In the genomic region with DNA sequence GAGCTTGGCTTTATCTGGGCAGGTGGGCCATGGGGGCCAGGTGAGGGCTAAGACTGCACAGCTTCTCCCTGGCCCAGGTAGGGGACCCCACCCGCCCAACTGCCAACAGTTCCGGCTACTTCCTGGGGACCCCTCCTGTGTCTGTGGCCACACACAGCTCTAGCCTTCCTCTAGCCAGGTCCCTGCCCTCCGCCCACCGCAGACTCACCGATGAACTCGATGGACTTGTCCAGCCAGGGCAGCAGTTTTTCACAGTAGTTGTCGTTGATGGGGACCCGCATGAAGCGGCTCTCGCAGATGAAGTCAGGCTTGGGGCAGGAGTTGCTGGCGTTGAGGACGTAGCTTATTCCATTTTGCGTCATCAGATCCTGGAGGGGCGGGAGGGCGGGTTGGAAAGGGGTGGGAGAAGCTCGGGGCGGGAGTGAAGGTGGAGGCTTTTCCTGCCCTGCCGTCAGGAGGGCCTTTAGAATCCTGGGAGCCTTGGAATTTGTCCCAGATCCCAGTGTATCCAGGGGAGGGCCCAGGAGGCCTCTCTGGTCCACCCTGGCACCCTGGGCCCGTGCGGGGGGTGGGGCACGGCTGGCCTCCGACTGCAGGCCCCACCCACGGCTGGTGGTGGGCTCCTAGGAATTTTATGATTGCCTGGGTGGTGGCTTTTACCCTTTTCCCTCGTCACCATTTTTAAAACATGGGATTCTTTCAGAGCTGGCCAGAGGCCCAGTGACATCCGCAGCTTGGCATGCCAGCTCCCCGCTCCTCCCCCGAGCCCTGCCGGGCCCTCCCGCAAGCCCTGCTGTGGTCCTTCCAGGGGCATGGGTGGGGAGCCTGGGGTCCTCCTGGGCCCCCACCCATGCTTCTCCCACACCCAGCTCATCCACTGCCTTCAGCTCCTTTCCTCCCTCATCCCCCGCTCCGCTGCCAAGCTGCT, we compare ENCODE assay signal across 8 cellular contexts. TPM values are rescaled to one million over a fixed set of nuclear protein-coding genes. Genes with fewer than 3 reads are reported as not detected.
DNase-seq lines count a peak whose midpoint lies in the region; ATAC-seq and TF ChIP-seq lines count a peak whose summit lies in the region.

No MANE protein-coding gene starts in this region.

- no peak for TF ChIP-seq POLR2A in gastrocnemius medialis (IDR thresholded peaks at IDR 0.05)

- H3K27me3 ChIP-seq in gastrocnemius medialis: no peaks in the 10 kb centered on the region

- TF ChIP-seq CTCF in astrocyte of the cerebellum (IDR thresholded peaks at IDR 0.05; ENCODE audit: low read depth, low read length, missing control alignments) (no peak), gastrocnemius medialis (IDR thresholded peaks at IDR 0.05 in 4 of 5, conservative IDR thresholded peaks at IDR 0.05 in 1 of 5) (no peak)

- H3K4me1 ChIP-seq in gastrocnemius medialis: peaks cover 28 to 45% of the 10 kb centered on the region in 2 donors

- DNase-seq in GM04504 (ENCODE audit: low read depth) (peak; percentile 50), astrocyte of the cerebellum (ENCODE audit: low read depth) (peak; percentile 35), left ventricle myocardium superior (peak; percentile 68), gastrocnemius medialis (no peak), germinal center (ENCODE audit: low spot score) (no peak), NCI-H1694 (lab: John Stamatoyannopoulos, UW) (no peak)

- no peaks in the 10 kb centered on the region for H3K9me3 ChIP-seq in gastrocnemius medialis

- H3K4me3 ChIP-seq in astrocyte of the cerebellum (ENCODE audit: low read depth, low read length): no peak overlapping the region
- H3K4me3 ChIP-seq in gastrocnemius medialis: no peak overlapping the region

- H3K27ac ChIP-seq in gastrocnemius medialis: peak overlapping the region; percentile 87 to 95 (median 92)

- H3K36me3 ChIP-seq in gastrocnemius medialis: no peaks in the 10 kb centered on the region

- in situ Hi-C loops in astrocyte of the cerebellum (cut with HindIII; ENCODE audit: low sequenced_read_pairs) (no loop called here), gastrocnemius medialis (cut with MboI; ENCODE audit: low sequenced_read_pairs in 4 of 4) (no loop called here)

- intact Hi-C loops in left ventricle myocardium superior (cut with micrococcal nuclease) (no loop called here), gastrocnemius medialis (cut with DNase I; ENCODE audit: low total_unique reads) (no loop called here)

- peak; percentile 50 for ATAC-seq in left ventricle myocardium superior
- no peak for ATAC-seq in gastrocnemius medialis
- no peak for ATAC-seq in HG03097 (IDR thresholded peaks at IDR 0.05; ENCODE audit: low FRiP score, unreplicated experiment)
- ATAC-seq in HG03139 (IDR thresholded peaks at IDR 0.05; ENCODE audit: unreplicated experiment): no peak

RNA-seq across cellular contexts. Expression of a gene that starts 13.9 kb away (rescaled TPM):
- total RNA-seq in left ventricle myocardium superior (7.7 TPM), gastrocnemius medialis (10 to 100 TPM in 1 of 4 donors, 1 to 10 TPM in 3; 2.6 to 25.9 (median 6.3) TPM)

RNA-seq across cellular contexts. Expression of a gene that starts 26.9 kb away (rescaled TPM):
- total RNA-seq in left ventricle myocardium superior: not detected
- total RNA-seq in gastrocnemius medialis: not detected

RNA-seq across cellular contexts. Expression of a gene that starts 39.9 kb away (rescaled TPM):
- total RNA-seq in left ventricle myocardium superior (not detected), gastrocnemius medialis (not detected)

RNA-seq across cellular contexts. Expression of a gene that starts 50.1 kb away (rescaled TPM):
- total RNA-seq in left ventricle myocardium superior (not detected), gastrocnemius medialis (not detected)

Comparison
In these comparisons a context has a peak if more than half of its experiments do, and no peak if none do; other contexts are left out.
1. DNase-seq: peak in GM04504 (single experiment), astrocyte of the cerebellum (single experiment) and left ventricle myocardium superior (single experiment); none in gastrocnemius medialis (0 of 2), germinal center (single experiment) and NCI-H1694 (single experiment).